In the genomic region with DNA sequence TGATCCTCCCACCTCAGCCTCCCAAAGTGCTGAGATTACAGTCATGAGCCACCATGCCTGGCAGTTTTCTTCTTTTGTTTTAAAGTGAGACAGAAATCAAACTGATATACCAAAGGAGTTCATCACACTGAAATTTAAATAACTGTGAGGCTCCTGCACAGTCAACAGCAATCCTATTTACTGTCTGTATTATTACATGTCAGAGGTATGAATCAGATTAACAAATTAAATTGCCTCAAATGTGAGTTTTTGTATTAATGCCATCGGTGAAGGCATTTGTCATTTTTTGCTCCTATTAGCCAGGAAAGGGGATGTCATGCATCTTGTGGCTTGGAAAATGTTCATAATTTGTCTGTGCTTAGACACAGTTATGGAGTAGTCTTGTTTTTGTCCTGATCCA, we compare ENCODE assay signal across 26 cellular contexts. TPM values are rescaled to one million over a fixed set of nuclear protein-coding genes. Genes with fewer than 3 reads are reported as not detected.
"Had no signal": no experiment of that assay in that cellular context is flagged by ENCODE, and none has a peak within 500 bp of the region (broad histone marks: within the 10 kb centered on the region; RNA-seq: fewer than 3 reads in every experiment).

No MANE protein-coding gene starts in this region.

- H3K4me1 ChIP-seq: colonic mucosa, esophagus muscularis mucosa, esophagus squamous epithelium, foreskin keratinocyte, gastrocnemius medialis, gastroesophageal sphincter, heart left ventricle, heart right ventricle had no signal

- H3K27ac ChIP-seq: colonic mucosa, coronary artery, dorsolateral prefrontal cortex, epithelial cell of prostate, esophagus muscularis mucosa, esophagus squamous epithelium, foreskin keratinocyte, gastrocnemius medialis, gastroesophageal sphincter, heart left ventricle, heart right ventricle had no signal

- H3K36me3 ChIP-seq: colonic mucosa, esophagus muscularis mucosa, esophagus squamous epithelium, gastrocnemius medialis, gastroesophageal sphincter, heart left ventricle, heart right ventricle had no signal

- DNase-seq: colonic mucosa; cortex of kidney; dermis blood vessel endothelial cell; dorsolateral prefrontal cortex; effector CD4-positive, alpha-beta T cell; effector CD8-positive, alpha-beta T cell; effector memory CD4-positive, alpha-beta T cell; effector memory CD8-positive, alpha-beta T cell; endodermal cell; erythroblast; esophagus squamous epithelium; foreskin fibroblast; foreskin keratinocyte; foreskin melanocyte; gastrocnemius medialis; glutamatergic neuron; head of caudate nucleus; heart left ventricle; heart right ventricle had no signal

- H3K4me3 ChIP-seq: colonic mucosa, coronary artery, dorsolateral prefrontal cortex, esophagus muscularis mucosa, esophagus squamous epithelium, gastrocnemius medialis, gastroesophageal sphincter, heart left ventricle, heart right ventricle had no signal

- H3K27me3 ChIP-seq: colonic mucosa, dorsolateral prefrontal cortex, esophagus muscularis mucosa, esophagus squamous epithelium, foreskin keratinocyte, gastrocnemius medialis, gastroesophageal sphincter, heart left ventricle, heart right ventricle had no signal

- H3K9me3 ChIP-seq: colonic mucosa, esophagus muscularis mucosa, esophagus squamous epithelium, gastrocnemius medialis, gastroesophageal sphincter, heart left ventricle, heart right ventricle had no signal

- ATAC-seq: effector memory CD8-positive, alpha-beta T cell; esophagus mucosa; foreskin keratinocyte; gastrocnemius medialis; gastroesophageal sphincter; heart left ventricle; heart right ventricle had no signal

RNA-seq across cellular contexts. Expression of a gene that starts 20.4 kb away (rescaled TPM):
- polyA plus RNA-seq: endothelial cell of umbilical vein, fibroblast of lung, heart left ventricle had no signal
